8 cellular contexts compared by ENCODE assay signal in the genomic region with DNA sequence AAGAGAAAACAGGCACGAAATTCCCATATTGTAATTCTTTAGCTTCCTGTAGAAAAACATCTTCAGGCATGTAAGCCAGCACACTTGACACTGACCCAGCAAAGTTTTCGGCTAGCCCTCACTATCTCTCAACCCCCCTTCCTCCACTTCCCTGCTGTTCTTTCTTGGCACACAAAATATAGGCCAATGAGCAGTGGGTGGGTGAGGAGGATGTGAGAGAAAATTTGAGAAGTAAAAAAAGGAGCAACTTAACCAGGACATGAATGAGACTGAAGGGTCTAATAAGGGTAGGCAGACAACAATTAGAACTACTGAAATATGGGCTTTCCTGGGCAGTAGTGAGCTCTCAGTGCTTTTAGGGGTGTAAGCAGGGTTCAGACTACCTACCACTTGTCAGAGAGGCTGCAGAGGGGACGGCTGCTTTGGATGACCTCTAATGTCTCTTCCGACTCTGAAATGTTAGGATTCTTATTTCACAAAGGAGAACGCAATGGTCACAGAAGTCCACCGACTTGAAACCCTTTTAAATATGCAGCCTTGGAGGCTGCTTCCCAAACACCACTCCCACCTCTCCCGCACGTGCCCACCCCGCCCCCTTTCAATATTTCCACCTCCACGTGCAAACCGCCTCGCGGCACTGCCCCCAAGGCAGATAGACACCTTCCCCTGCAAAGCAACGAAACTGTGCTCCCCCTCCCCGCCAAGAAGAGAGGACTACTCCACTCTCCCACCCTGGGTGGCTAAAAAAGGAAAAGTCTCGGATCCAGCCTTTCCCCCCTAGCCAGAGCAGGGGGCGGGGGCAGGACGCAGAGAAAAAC. TPM values are rescaled to one million over a fixed set of nuclear protein-coding genes. Genes with fewer than 3 reads are reported as not detected.
A peak's percentile ranks its signal among the peaks of the same experiment; 100 is the strongest.
DNase-seq lines count a peak whose midpoint lies in the region; ATAC-seq and TF ChIP-seq lines count a peak whose summit lies in the region.

No MANE protein-coding gene starts in this region.

- H3K4me1 ChIP-seq in mucosa of descending colon (ENCODE audit: low read depth) (peaks cover 28% of the 10 kb centered on the region), upper lobe of right lung (peaks cover 49% of the 10 kb centered on the region)

- intact Hi-C loops in mucosa of descending colon (cut with DNase I, micrococcal nuclease) (no loop called here), upper lobe of right lung (cut with DNase I) (no loop called here)

- no peaks in the 10 kb centered on the region for H3K27me3 ChIP-seq in upper lobe of right lung

- no peaks in the 10 kb centered on the region for H3K36me3 ChIP-seq in mucosa of descending colon (ENCODE audit: low read depth)
- H3K36me3 ChIP-seq in upper lobe of right lung: peaks cover 32% of the 10 kb centered on the region

- H3K4me3 ChIP-seq in GM08714 (ENCODE audit: low read length) (peak overlapping the region; percentile 88), mucosa of descending colon (peak overlapping the region; percentile 82), upper lobe of right lung (peak overlapping the region; percentile 98)

- ATAC-seq in mucosa of descending colon: no peak
- ATAC-seq in upper lobe of right lung: peak; percentile 2

- H3K9me3 ChIP-seq in mucosa of descending colon (no peaks in the 10 kb centered on the region), upper lobe of right lung (no peaks in the 10 kb centered on the region)

- DNase-seq in 8988T (peak; percentile 11), SIG-M5 (lab: John Stamatoyannopoulos, UW) (peak; percentile 21), ecto neural progenitor cell (ENCODE audit: low spot score) (peak; percentile 73), mucosa of descending colon (peak; percentile 38 to 57 (median 56)), upper lobe of right lung (no peak), mesenteric fat pad (ENCODE audit: low spot score) (no peak)
- DNase-seq in effector CD4-positive, alpha-beta T cell: no peak

- TF ChIP-seq CTCF in mucosa of descending colon (IDR thresholded peaks at IDR 0.05) (no peak), upper lobe of right lung (IDR thresholded peaks at IDR 0.05) (no peak)

- peak overlapping the region; percentile 95 for H3K27ac ChIP-seq in upper lobe of right lung

RNA-seq across cellular contexts. Expression of a gene that starts 0.9 kb away (rescaled TPM):
- total RNA-seq in mucosa of descending colon (10 to 100 TPM; 13.7 to 19.5 (median 15.9) TPM), upper lobe of right lung (14.2 TPM), mesenteric fat pad (9.3 TPM)

RNA-seq across cellular contexts. Expression of a gene that starts 1.4 kb away (rescaled TPM):
- total RNA-seq in mucosa of descending colon: 10 to 100 TPM; 12.6 to 21.0 (median 16.3) TPM
- total RNA-seq in upper lobe of right lung: 30.0 TPM
- 21.5 TPM for total RNA-seq in mesenteric fat pad

Comparison
In these comparisons a context has a peak if more than half of its experiments do, and no peak if none do; other contexts are left out.
1. DNase-seq: peak in 8988T (single experiment), SIG-M5 (single experiment), ecto neural progenitor cell (single experiment) and mucosa of descending colon (3 of 3); none in upper lobe of right lung (single experiment), effector CD4-positive, alpha-beta T cell (single experiment) and mesenteric fat pad (single experiment).
2. Peak in every context shown above with its lines, with median percentiles within 50 percentile points of each other: H3K4me3 ChIP-seq.